ENCODE assay signal across 8 cellular contexts in the genomic region with DNA sequence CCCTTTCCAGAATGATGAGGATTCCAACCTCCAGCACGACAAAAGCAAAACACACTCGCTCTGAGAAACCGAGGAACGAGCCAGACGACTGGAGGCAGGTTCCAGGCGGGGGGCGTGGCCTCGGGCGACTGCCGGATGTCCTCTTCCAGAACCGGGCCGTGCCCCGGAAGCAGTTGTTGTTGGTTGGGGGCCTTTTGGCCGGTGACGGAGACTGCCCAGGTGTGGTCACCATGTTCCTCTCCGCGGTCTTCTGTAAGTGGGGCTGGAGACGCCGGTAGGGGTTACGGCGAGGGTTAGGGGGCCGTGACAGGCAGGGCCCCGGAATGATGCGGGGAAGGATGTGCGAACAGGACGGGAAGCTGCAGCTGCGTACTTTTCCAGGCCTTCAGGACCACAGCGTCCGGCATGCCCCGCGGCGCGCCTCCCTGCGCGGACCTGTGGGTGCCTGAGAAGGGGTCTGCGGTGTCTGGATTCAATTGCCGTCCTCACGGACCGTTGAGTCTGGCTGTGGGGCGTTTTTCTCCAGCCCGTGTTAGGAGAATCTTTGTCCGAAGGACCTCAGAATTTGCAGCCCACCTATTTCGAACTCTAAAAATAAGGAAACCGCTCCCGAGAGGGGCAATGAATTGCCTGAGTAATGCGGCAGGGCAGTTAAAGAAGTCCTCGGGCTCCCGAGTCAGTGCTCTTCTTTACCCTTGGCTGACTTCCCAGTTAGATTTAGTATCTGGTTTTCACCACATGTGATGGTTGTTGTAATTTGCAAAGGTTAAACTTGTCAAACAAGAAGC. TPM values are rescaled to one million over a fixed set of nuclear protein-coding genes. Genes with fewer than 3 reads are reported as not detected.
DNase-seq lines count a peak whose midpoint lies in the region; ATAC-seq, FAIRE-seq and TF ChIP-seq lines count a peak whose summit lies in the region.

Gene MRPL33, plus strand, starts transcription at position 172 of the 788 bp plus-strand sequence. Its CDS starts 59 bp downstream, at position 231.

- H2AFZ ChIP-seq in IMR-90 (replicated peaks; ENCODE audit: low read length, poor library complexity) = peak within 1 kb of the TSS; percentile 99

- H3K18ac ChIP-seq in IMR-90 (ENCODE audit: low read depth, low read length) = peak within 1 kb of the TSS; percentile 80

- H3K9me3 ChIP-seq in IMR-90 (ENCODE audit: control insufficient read depth, insufficient read depth, low read length) = no peaks in the 10 kb centered on the region
- no peaks in the 10 kb centered on the region for H3K9me3 ChIP-seq in mononuclear cell (ENCODE audit: low read depth, low read length)

- TF ChIP-seq RAD21 in IMR-90 (IDR thresholded peaks at IDR 0.05; ENCODE audit: low read length) = no peak

- H2AK5ac ChIP-seq in IMR-90 (ENCODE audit: low read depth, low read length) = peak within 1 kb of the TSS; percentile 83

- H2AK9ac ChIP-seq in IMR-90 (replicated peaks; ENCODE audit: low read depth, low read length, poor library complexity) = peak within 1 kb of the TSS; percentile 96

- no peaks in the 10 kb centered on the region for H4K20me1 ChIP-seq in IMR-90 (ENCODE audit: insufficient read depth, low read length)

- peak within 1 kb of the TSS; percentile 90 for H4K5ac ChIP-seq in IMR-90 (ENCODE audit: low read depth, low read length)

- peaks cover 12% of the 10 kb centered on the region for H3K4me1 ChIP-seq in IMR-90 (ENCODE audit: control insufficient read depth, insufficient read depth, low read length)
- H3K4me1 ChIP-seq in mononuclear cell (ENCODE audit: insufficient read depth, low read length) = peaks cover 34% of the 10 kb centered on the region

- H3K4me2 ChIP-seq in IMR-90 (ENCODE audit: low read depth, low read length) = peak within 1 kb of the TSS; percentile 90

- H2BK120ac ChIP-seq in IMR-90 (ENCODE audit: low read depth, low read length) = peak within 1 kb of the TSS; percentile 93

- peak within 1 kb of the TSS; percentile 98 for H3K14ac ChIP-seq in IMR-90 (replicated peaks; ENCODE audit: low read depth, low read length)

- H3K27me3 ChIP-seq in IMR-90 (ENCODE audit: control insufficient read depth, insufficient read depth, low read length) (no peaks in the 10 kb centered on the region), mononuclear cell (ENCODE audit: insufficient read depth, low read length) (no peaks in the 10 kb centered on the region)

- in situ Hi-C loops in IMR-90 (cut with MboI; ENCODE audit: low sequenced_read_pairs) = no loop called here

- peak within 1 kb of the TSS; percentile 73 for H3K4me3 ChIP-seq in IMR-90 (ENCODE audit: insufficient read depth, low read depth, low read length)
- peak within 1 kb of the TSS; percentile 89 for H3K4me3 ChIP-seq in epithelial cell of esophagus (ENCODE audit: low read length)
- H3K4me3 ChIP-seq in mononuclear cell (ENCODE audit: low read length) = peak within 1 kb of the TSS; percentile 92

- intact Hi-C loops in IMR-90 (cut with micrococcal nuclease) = loop anchor here (1.0 to 10.0 kb wide), 3 partner anchors 27 to 624 kb away; no protein-coding TSS in a partner anchor

- 0% methylated on average over 18 of the region's 48 CpGs; no CpG with 5 or more reads in 1 of the 2 experiments for WGBS in IMR-90 (ENCODE audit: extremely low coverage in 2 of 2, insufficient read length in 1 of 2), 2 experiments

- H3K27ac ChIP-seq in IMR-90 (ENCODE audit: insufficient read depth, low read length) = peak within 1 kb of the TSS; percentile 88

- TF ChIP-seq CTCF in D721Med (IDR thresholded peaks at IDR 0.05; ENCODE audit: insufficient read depth, missing control alignments) (no peak), IMR-90 (conservative IDR thresholded peaks at IDR 0.05; ENCODE audit: low read depth, low read length) (no peak), epithelial cell of esophagus (IDR thresholded peaks at IDR 0.05; ENCODE audit: insufficient read depth, low read depth, low read length, missing control alignments) (no peak)

- DNase-seq in D721Med (ENCODE audit: insufficient read length, low spot score) (peak; percentile 89), IMR-90 (peak; percentile 85), OCI-M1 (lab: John Stamatoyannopoulos, UW) (peak; percentile 95), activated T-cell treated with anti-CD3 and anti-CD28 coated beads for 24 hours (ENCODE audit: low read depth) (peak; percentile 90), epithelial cell of esophagus (ENCODE audit: low read depth) (peak; percentile 89)
- DNase-seq in stimulated activated CD8-positive, alpha-beta memory T cell treated with anti-CD3 and anti-CD28 coated beads, Interleukin-4, amount 100 ng/mL, for 24 hours (ENCODE audit: low read depth) = peak; percentile 91

- peak within 1 kb of the TSS; percentile 21; the same call in 2 of the 3 replicates for H2BK15ac ChIP-seq in IMR-90 (ENCODE audit: low read depth, low read length)

- ATAC-seq in GM21526 (IDR thresholded peaks at IDR 0.05; ENCODE audit: low FRiP score, unreplicated experiment) = peak; percentile 93
- ATAC-seq in IMR-90 (ENCODE audit: low read depth) = peak; percentile 97

- POLR2A ChIA-PET in IMR-90 (lab: Charles Lee; ENCODE audit: unreplicated experiment) = interaction anchor here (1.2 kb wide), 1 partner anchor 19 kb away, joined by 4 read pairs; no protein-coding TSS in a partner anchor

- peak within 1 kb of the TSS; percentile 33; the same call in 1 of the 2 replicates for H2BK20ac ChIP-seq in IMR-90 (ENCODE audit: low read depth, low read length)

- peak within 1 kb of the TSS; percentile 98 for H3K23ac ChIP-seq in IMR-90 (ENCODE audit: low read depth, low read length)

- peak within 1 kb of the TSS; percentile 91 for H3K56ac ChIP-seq in IMR-90 (ENCODE audit: extremely low read depth, insufficient read depth, low read length)

- FAIRE-seq in D721Med (lab: Jason Lieb, UNC) = no peak

- H3K9ac ChIP-seq in IMR-90 (ENCODE audit: low read depth, low read length) = peak within 1 kb of the TSS; percentile 85

- no TSS peak for BruUV-seq in IMR-90 (replicated peaks; lab: Mats Ljungman, UMichigan)

- dilution Hi-C loops in IMR-90 (cut with HindIII; ENCODE audit: low sequenced_read_pairs, unreplicated experiment) = no loop called here

- H3K36me3 ChIP-seq in IMR-90 (ENCODE audit: control insufficient read depth, insufficient read depth, low read length) = peaks cover 5% of the 10 kb centered on the region

- peak within 1 kb of the TSS; percentile 78 to 99 for H4K8ac ChIP-seq in IMR-90 (ENCODE audit: low read depth in 2 of 2, low read length in 2 of 2)

- peak; percentile 70 for TF ChIP-seq POLR2A in IMR-90 (IDR thresholded peaks at IDR 0.05; ENCODE audit: low read depth, low read length)

- peak within 1 kb of the TSS; percentile 97 for H2BK5ac ChIP-seq in IMR-90 (ENCODE audit: low read depth, low read length, poor library complexity, severe bottlenecking)

- H3K4ac ChIP-seq in IMR-90 (ENCODE audit: low read depth, low read length) = peak within 1 kb of the TSS; percentile 99

- CTCF ChIA-PET in IMR-90 (lab: Yijun Ruan, JAX) = no interaction called here

- peaks cover 2% of the 10 kb centered on the region; the same call in 1 of the 2 replicates for H3K9me1 ChIP-seq in IMR-90 (ENCODE audit: insufficient read depth, low read length)

- H3K79me1 ChIP-seq in IMR-90 (ENCODE audit: low read depth in 1 of 2, low read length in 2 of 2) = peaks cover 4 to 46% of the 10 kb centered on the region in 2 experiments

- H4K91ac ChIP-seq in IMR-90 (ENCODE audit: insufficient read depth, low read depth, low read length) = peak within 1 kb of the TSS; percentile 98

TF ChIP-seq in IMR-90, 13 proteins besides CTCF, POLR2A, EP300 and RAD21:
- TF ChIP-seq MAZ (IDR thresholded peaks at IDR 0.05; ENCODE audit: borderline replicate concordance, low read depth, low read length) (peak; percentile 68; the same call in 1 of the 2 replicates), MAFK (IDR thresholded peaks at IDR 0.05; ENCODE audit: low read depth, low read length) (no peak)

RNA-seq across cellular contexts. Expression of gene MRPL33, which starts in this region (rescaled TPM):
- total RNA-seq in IMR-90 (2012; rRNA removed) = 13.3 and 48.6 TPM in 2 replicates
- polyA plus RNA-seq in IMR-90 (2012; rRNA removed) = 88.0 and 101 TPM in 2 replicates
- 10.5 and 17.0 TPM in 2 replicates for polyA plus RNA-seq in IMR-90 (2012; cell fraction: cytosol; rRNA removed)
- polyA plus RNA-seq in IMR-90 (2012; cell fraction: nucleus; rRNA removed; ENCODE audit: low replicate concordance) = 2.6 and 31.4 TPM in 2 replicates
- 75.2 TPM for total RNA-seq in mononuclear cell

Comparison
In these comparisons a context has a peak if more than half of its experiments do, and no peak if none do; other contexts are left out.
1. Peak in every context shown above with its lines: DNase-seq, ATAC-seq, H3K4me3 ChIP-seq and H3K27ac ChIP-seq.